ENCODE assay signal across 6 cellular contexts in the genomic region with DNA sequence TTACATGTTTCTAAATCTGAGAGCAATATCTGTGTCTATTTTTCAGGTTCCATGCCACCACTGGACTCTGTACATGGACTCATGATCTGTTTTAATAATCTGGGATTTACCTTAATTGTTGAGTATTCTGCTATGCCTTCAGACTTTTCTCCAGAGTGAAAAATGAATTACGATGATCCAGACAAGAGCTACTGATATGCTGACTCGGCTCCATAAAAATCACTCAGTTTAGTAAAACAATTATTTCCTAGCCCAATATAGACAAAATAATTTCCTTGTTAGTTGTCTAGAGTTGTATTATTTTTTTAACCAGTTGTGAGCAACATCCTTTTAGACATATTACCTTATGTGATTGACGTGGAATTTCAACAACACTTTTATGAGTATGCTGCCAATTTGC.
"Had no signal": no experiment of that assay in that cellular context is flagged by ENCODE, and none has a peak within 500 bp of the region (broad histone marks: within the 10 kb centered on the region; RNA-seq: fewer than 3 reads in every experiment).

No MANE protein-coding gene starts in this region.

- H3K4me3 ChIP-seq: K562 had no signal

- H3K27ac ChIP-seq: HL-60, KMS-11 had no signal

- FAIRE-seq: HTR-8/SVneo, K562 had no signal

- H3K9ac ChIP-seq: KMS-11 had no signal

- ATAC-seq: K562 had no signal

- DNase-seq: KBM-7, KG1 had no signal

- H3K4me2 ChIP-seq: KMS-11 had no signal
